Comparison of ENCODE assay signal across 8 cellular contexts in genomic region chr3:113947372-113948014, GRCh38. TPM values are rescaled to one million over a fixed set of nuclear protein-coding genes. Genes with fewer than 3 reads are reported as not detected.
A peak's percentile ranks its signal among the peaks of the same experiment; 100 is the strongest.
DNase-seq lines count a peak whose midpoint lies in the region; ATAC-seq and TF ChIP-seq lines count a peak whose summit lies in the region.

Gene ZDHHC23, plus strand, starts transcription at chr3:113948013. Its CDS starts 790 bp downstream, at chr3:113948803.

- H3K9me3 ChIP-seq in ascending aorta = no peaks in the 10 kb centered on the region
- H3K9me3 ChIP-seq in hepatocyte (ENCODE audit: low read depth) = no peaks in the 10 kb centered on the region

- DNase-seq in GM13976 (ENCODE audit: low spot score) = peak; percentile 80
- peak; percentile 5 for DNase-seq in NCI-H1417 treated with DMSO at 0.1 percent for 48 hours (lab: John Stamatoyannopoulos, UW)
- DNase-seq in ascending aorta (ENCODE audit: low spot score in 2 of 2) = peak in 1 of 2 donors; percentile 85
- DNase-seq in hepatocyte (ENCODE audit: low spot score) = peak; percentile 87
- peak; percentile 73 for DNase-seq in sciatic nerve (ENCODE audit: low spot score)
- DNase-seq in NK-92 (lab: John Stamatoyannopoulos, UW; ENCODE audit: unreplicated experiment) = no peak

- H3K4me3 Mint-ChIP-seq in T-helper 1 cell treated with Interleukin-12 subunit alpha and Interleukin-12 subunit beta and Interleukin-4 antibody, amounts not matched to agents 30 μg/mL and 1 μg/mL, for 36 hours = peak within 1 kb of the TSS; percentile 76

- H3K36me3 ChIP-seq in ascending aorta (no peaks in the 10 kb centered on the region), hepatocyte (replicated peaks; ENCODE audit: insufficient read depth, low read depth) (no peaks in the 10 kb centered on the region)

- peak within 1 kb of the TSS; percentile 19 for H3K27ac Mint-ChIP-seq in T-helper 1 cell treated with Interleukin-12 subunit alpha and Interleukin-12 subunit beta and Interleukin-4 antibody, amounts not matched to agents 30 μg/mL and 1 μg/mL, for 36 hours

- H3K79me2 ChIP-seq in hepatocyte = no peaks in the 10 kb centered on the region

- no peaks in the 10 kb centered on the region for H3K9me2 ChIP-seq in hepatocyte (replicated peaks; ENCODE audit: insufficient read depth)

- ATAC-seq in HG02763 (IDR thresholded peaks at IDR 0.05; ENCODE audit: unreplicated experiment) (peak; percentile 80), sciatic nerve (peak; percentile 83)

- peaks cover 9% of the 10 kb centered on the region for H3K4me1 Mint-ChIP-seq in T-helper 1 cell treated with Interleukin-12 subunit alpha and Interleukin-12 subunit beta and Interleukin-4 antibody, amounts not matched to agents 30 μg/mL and 1 μg/mL, for 36 hours (ENCODE audit: low read depth)

- peak within 1 kb of the TSS; percentile 99 for H3K4me2 ChIP-seq in hepatocyte

- H3K27me3 ChIP-seq in ascending aorta = no peaks in the 10 kb centered on the region
- H3K27me3 ChIP-seq in hepatocyte = peaks cover 3% of the 10 kb centered on the region

- peaks cover 56% of the 10 kb centered on the region for H3K27me3 Mint-ChIP-seq in T-helper 1 cell treated with Interleukin-12 subunit alpha and Interleukin-12 subunit beta and Interleukin-4 antibody, amounts not matched to agents 30 μg/mL and 1 μg/mL, for 36 hours (ENCODE audit: low read depth)

- H3K4me1 ChIP-seq in ascending aorta (no peaks in the 10 kb centered on the region), hepatocyte (ENCODE audit: insufficient read depth) (no peaks in the 10 kb centered on the region)

- no peaks in the 10 kb centered on the region for H3K36me3 Mint-ChIP-seq in T-helper 1 cell treated with Interleukin-12 subunit alpha and Interleukin-12 subunit beta and Interleukin-4 antibody, amounts not matched to agents 30 μg/mL and 1 μg/mL, for 36 hours (ENCODE audit: low read depth)

- peak within 1 kb of the TSS; percentile 93 for H2AFZ ChIP-seq in hepatocyte

- TF ChIP-seq CTCF in GM13976 (IDR thresholded peaks at IDR 0.05; ENCODE audit: borderline replicate concordance, control extremely low read depth, extremely low read depth, insufficient read depth, missing control alignments) (no peak), ascending aorta (IDR thresholded peaks at IDR 0.05) (no peak), hepatocyte (IDR thresholded peaks at IDR 0.05; ENCODE audit: poor library complexity) (no peak)

- 0% methylated on average over 28 of the region's 80 CpGs for WGBS in hepatocyte (ENCODE audit: low lambda C conversion rate, missing lambda C conversion rate)

- H3K9me3 Mint-ChIP-seq in T-helper 1 cell treated with Interleukin-12 subunit alpha and Interleukin-12 subunit beta and Interleukin-4 antibody, amounts not matched to agents 30 μg/mL and 1 μg/mL, for 36 hours = no peaks in the 10 kb centered on the region

- in situ Hi-C loops in GM13976 (cut with MboI; ENCODE audit: low sequenced_read_pairs, unreplicated experiment) = no loop called here

- H3K4me3 ChIP-seq in ascending aorta = peak within 1 kb of the TSS; percentile 70 to 82
- peak within 1 kb of the TSS; percentile 87 for H3K4me3 ChIP-seq in hepatocyte

- peak within 1 kb of the TSS; percentile 60 to 68 for H3K27ac ChIP-seq in ascending aorta
- peak within 1 kb of the TSS; percentile 62 for H3K27ac ChIP-seq in hepatocyte

- H4K20me1 ChIP-seq in hepatocyte (ENCODE audit: insufficient read depth, poor library complexity, severe bottlenecking) = no peaks in the 10 kb centered on the region

- intact Hi-C loops in ascending aorta (cut with DNase I) (loop anchor here (1.0 to 10.0 kb wide), 7 partner anchors 109 to 1710 kb away; partner anchors contain the start of genes ATP6V1A, CCDC191, GRAMD1C and NAA50), sciatic nerve (cut with DNase I) (no loop called here)

RNA-seq across cellular contexts. Expression of gene ZDHHC23, which starts in this region (rescaled TPM):
- total RNA-seq in ascending aorta (4.4 TPM), hepatocyte (4.7 and 8.5 TPM in 2 replicates), sciatic nerve (9.6 TPM)
- 1.9 and 3.3 TPM in 2 replicates for polyA plus RNA-seq in hepatocyte
